8 cellular contexts compared by ENCODE assay signal in genomic region chr15:63504979-63505841, GRCh38. TPM values are rescaled to one million over a fixed set of nuclear protein-coding genes. Genes with fewer than 3 reads are reported as not detected.
DNase-seq lines count a peak whose midpoint lies in the region; ATAC-seq and TF ChIP-seq lines count a peak whose summit lies in the region.

No MANE protein-coding gene starts in this region.

- TF ChIP-seq CTCF in RWPE1 (conservative IDR thresholded peaks at IDR 0.05; ENCODE audit: low read depth) (peak; percentile 21), right atrium auricular region (IDR thresholded peaks at IDR 0.05) (peak in 1 of 2 donors; percentile 55)

- peak in 4 of 5 donors; percentile 46 to 54 (median 52) for DNase-seq in CD4-positive, alpha-beta memory T cell
- DNase-seq in RWPE1 (ENCODE audit: low spot score) (no peak), anterior cingulate cortex (lab: John Stamatoyannopoulos, UW) (peak in 34 of 58 donors; percentile 4 to 67 (median 40)), right atrium auricular region (ENCODE audit: low spot score) (no peak), posterior cingulate gyrus (peak in 6 of 10 donors; percentile 23 to 88 (median 49))

- peaks cover 62 to 85% (median 69%) of the 10 kb centered on the region in 4 donors for H3K4me1 Mint-ChIP-seq in CD4-positive, alpha-beta memory T cell
- peaks cover 60 to 69% (median 68%) of the 10 kb centered on the region in 3 donors for H3K4me1 Mint-ChIP-seq in IgD-negative memory B cell

- peak overlapping the region; percentile 98 for H3K27ac ChIP-seq in CD4-positive, alpha-beta memory T cell (ENCODE audit: low read depth, low read length)
- peak overlapping the region; percentile 98 for H3K27ac ChIP-seq in RWPE1
- H3K27ac ChIP-seq in right atrium auricular region, result peak overlapping the region; percentile 95 to 98

- H3K4me1 ChIP-seq in CD4-positive, alpha-beta memory T cell (ENCODE audit: insufficient read depth, low read length), result peaks cover 81% of the 10 kb centered on the region
- H3K4me1 ChIP-seq in right atrium auricular region, result peaks cover 0 to 66% of the 10 kb centered on the region in 2 donors

- H3K4me3 Mint-ChIP-seq in CD4-positive, alpha-beta memory T cell, result peak overlapping the region; percentile 89 to 98 (median 97)
- H3K4me3 Mint-ChIP-seq in IgD-negative memory B cell, result peak overlapping the region; percentile 95 to 99 (median 97)

- H3K36me3 Mint-ChIP-seq in CD4-positive, alpha-beta memory T cell, result peaks cover 0 to 23% of the 10 kb centered on the region in 2 donors
- peaks cover 1% of the 10 kb centered on the region for H3K36me3 Mint-ChIP-seq in IgD-negative memory B cell

- peak; percentile 16 for ATAC-seq in GM19397 (IDR thresholded peaks at IDR 0.05; ENCODE audit: unreplicated experiment)
- no peak for ATAC-seq in HG03159 (IDR thresholded peaks at IDR 0.05; ENCODE audit: unreplicated experiment)

- no peaks in the 10 kb centered on the region for H3K36me3 ChIP-seq in CD4-positive, alpha-beta memory T cell (ENCODE audit: insufficient read depth, low read length)
- no peaks in the 10 kb centered on the region for H3K36me3 ChIP-seq in right atrium auricular region

- CTCF ChIA-PET in CD4-positive, alpha-beta memory T cell (lab: Charles Lee; ENCODE audit: partially characterized antibody), result interaction anchor here (0.7 to 8.7 kb wide), 22 partner anchors 8 to 214 kb away, joined by 3 to 224 read pairs (median 5); no protein-coding TSS in a partner anchor
- CTCF ChIA-PET in RWPE1 (lab: Yijun Ruan, JAX), result interaction anchor here (0.6 to 2.6 kb wide), 9 partner anchors 18 to 648 kb away, joined by 3 to 16 read pairs (median 3); no protein-coding TSS in a partner anchor

- H3K9me3 Mint-ChIP-seq in CD4-positive, alpha-beta memory T cell, result no peaks in the 10 kb centered on the region
- no peaks in the 10 kb centered on the region for H3K9me3 Mint-ChIP-seq in IgD-negative memory B cell

- no peaks in the 10 kb centered on the region for H3K9me3 ChIP-seq in CD4-positive, alpha-beta memory T cell (ENCODE audit: control insufficient read depth in 1 of 2, low read length in 2 of 2)
- H3K9me3 ChIP-seq in right atrium auricular region, result no peaks in the 10 kb centered on the region

- intact Hi-C loops in CD4-positive, alpha-beta memory T cell (cut with micrococcal nuclease), result loop anchor here (1.0 to 5.0 kb wide), 3 partner anchors 37 to 589 kb away; no protein-coding TSS in a partner anchor
- intact Hi-C loops in posterior cingulate gyrus (cut with DNase I), result loop anchor here (5.0 kb wide), 1 partner anchor 92 kb away; the partner anchor contains the start of gene FBXL22

- POLR2A ChIA-PET in CD4-positive, alpha-beta memory T cell (lab: Charles Lee; ENCODE audit: partially characterized antibody), result interaction anchor here (0.8 to 8.8 kb wide), 29 partner anchors 8 to 348 kb away, joined by 3 to 906 read pairs (median 9); partner anchors contain the start of genes FBXL22 and RPS27L
- POLR2A ChIA-PET in RWPE1 (lab: Yijun Ruan, JAX; ENCODE audit: low non-redundant PET), result interaction anchor here (0.9 to 1.0 kb wide), 2 partner anchors 21 to 96 kb away, joined by 4 read pairs; no protein-coding TSS in a partner anchor

- H3K4me3 ChIP-seq in CD4-positive, alpha-beta memory T cell (ENCODE audit: low read length in 2 of 2), result peak overlapping the region; percentile 62 to 83
- H3K4me3 ChIP-seq in right atrium auricular region, result peak overlapping the region; percentile 65 to 84

- H3K27ac Mint-ChIP-seq in CD4-positive, alpha-beta memory T cell, result peak overlapping the region; percentile 93 to 97 (median 95)
- H3K27ac Mint-ChIP-seq in IgD-negative memory B cell, result peak overlapping the region; percentile 96 to 97 (median 96)

- H3K27me3 Mint-ChIP-seq in CD4-positive, alpha-beta memory T cell, result no peaks in the 10 kb centered on the region
- H3K27me3 Mint-ChIP-seq in IgD-negative memory B cell, result no peaks in the 10 kb centered on the region

- no peaks in the 10 kb centered on the region for H3K27me3 ChIP-seq in CD4-positive, alpha-beta memory T cell (ENCODE audit: insufficient read depth, low read length)
- no peaks in the 10 kb centered on the region for H3K27me3 ChIP-seq in right atrium auricular region

RNA-seq across cellular contexts. Expression of gene USP3, which starts 0.8 kb away (rescaled TPM):
- 100 to 1,000 TPM; 148 to 159 TPM for total RNA-seq in CD4-positive, alpha-beta memory T cell
- 10 to 100 TPM; 61.6 to 76.1 TPM for polyA plus RNA-seq in CD4-positive, alpha-beta memory T cell
- 42.7 TPM for polyA plus RNA-seq in IgD-negative memory B cell
- total RNA-seq in right atrium auricular region, result 10 to 100 TPM; 12.3 to 18.5 TPM

Comparison
In these comparisons a context has a peak if more than half of its experiments do, and no peak if none do; other contexts are left out.
1. DNase-seq: peak in CD4-positive, alpha-beta memory T cell (4 of 5), anterior cingulate cortex (34 of 58) and posterior cingulate gyrus (6 of 10); none in RWPE1 (single experiment) and right atrium auricular region (single experiment).
2. RNA of gene USP3, which starts 0.8 kb away (total RNA-seq): 148 to 159 TPM in CD4-positive, alpha-beta memory T cell; 12.3 to 18.5 TPM in right atrium auricular region; every median in the first group is over 4 times any median in the second.
3. Peak in every context shown above with its lines, with median percentiles within 50 percentile points of each other: H3K27ac ChIP-seq.